15 cellular contexts compared by ENCODE assay signal in the genomic region with DNA sequence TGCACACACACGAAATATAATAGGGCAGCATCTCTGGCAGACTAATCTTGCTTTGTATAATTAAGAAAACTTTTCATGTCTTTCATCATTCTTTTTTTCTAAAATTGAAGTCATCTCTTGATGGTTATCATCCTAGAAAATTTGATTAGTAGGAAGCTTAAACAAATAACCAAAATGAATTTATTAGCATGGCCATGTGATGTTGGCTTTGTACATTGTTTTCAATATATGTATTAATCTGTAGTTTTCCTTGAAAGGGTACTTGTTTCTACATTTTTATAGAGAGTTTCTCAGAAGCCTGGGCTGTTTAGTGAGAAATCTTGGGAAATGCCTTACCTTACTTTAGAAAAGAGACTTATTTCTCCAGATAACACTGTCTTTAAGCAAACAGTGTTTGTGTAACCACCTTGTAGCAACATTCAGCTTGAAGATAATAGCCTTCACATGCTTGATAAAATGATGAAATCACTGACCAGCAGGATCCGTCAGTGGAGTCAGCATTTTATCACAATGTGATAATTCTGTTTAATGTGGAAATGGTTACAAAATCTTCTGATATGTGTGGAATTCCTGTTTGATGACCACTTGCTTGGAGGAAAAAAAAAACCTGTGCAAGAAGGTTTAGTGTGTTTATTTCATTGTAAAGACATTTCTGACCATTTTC.
DNase-seq lines count a peak whose midpoint lies in the region; ATAC-seq and TF ChIP-seq lines count a peak whose summit lies in the region.
"Had no signal": no experiment of that assay in that cellular context is flagged by ENCODE, and none has a peak within 500 bp of the region (broad histone marks: within the 10 kb centered on the region; RNA-seq: fewer than 3 reads in every experiment).

No MANE protein-coding gene starts in this region.

- H3K4me3 ChIP-seq in endocrine pancreas (ENCODE audit: control insufficient read depth, insufficient read depth, low read length) (peak overlapping the region; percentile 61), lung (no peak overlapping the region), osteoblast (ENCODE audit: insufficient read depth, low read length) (no peak overlapping the region)
- H3K4me3 ChIP-seq: breast epithelium had no signal

- H3K9me3 ChIP-seq in endocrine pancreas (ENCODE audit: control insufficient read depth, low read length) (no peaks in the 10 kb centered on the region), lung (ENCODE audit: control insufficient read depth in 2 of 2, insufficient read depth in 1 of 2, low read length in 1 of 2) (no peaks in the 10 kb centered on the region), osteoblast (ENCODE audit: low read depth, low read length) (no peaks in the 10 kb centered on the region)
- H3K9me3 ChIP-seq: breast epithelium had no signal

- no peaks in the 10 kb centered on the region for H3K79me2 ChIP-seq in osteoblast (ENCODE audit: insufficient read depth, low read length)

- no peak overlapping the region for H3K27ac ChIP-seq in lung (ENCODE audit: low read depth in 1 of 2, low read length in 1 of 2)
- no peak overlapping the region for H3K27ac ChIP-seq in osteoblast (ENCODE audit: low read depth, low read length)
- H3K27ac ChIP-seq: breast epithelium, C4-2B had no signal

- WGBS in lung, 2 donors: 45 to 62% methylated on average over 2 of the region's 2 CpGs

- DNase-seq in AG09319 (ENCODE audit: extremely low read depth, low read depth) (peak; percentile 16), LHCN-M2 (ENCODE audit: low read depth) (peak; percentile 39), lung (ENCODE audit: low spot score) (no peak), globus pallidus (ENCODE audit: low spot score) (no peak), osteoblast (ENCODE audit: insufficient read length, low spot score, missing footprints) (no peak), DMS53 (lab: John Stamatoyannopoulos, UW) (no peak)
- DNase-seq: activated T-cell treated with anti-CD3 and anti-CD28 coated beads, Interleukin-2, amount 50 U/mL, for 72 hours; Kasumi-1; stimulated activated CD4-positive, alpha-beta T cell treated with anti-CD3 and anti-CD28 coated beads, Interleukin-4, amount 100 ng/mL, for 4 hours; stimulated activated naive CD8-positive, alpha-beta T cell treated with anti-CD3 and anti-CD28 coated beads, Interleukin-15, Interleukin-2, amounts not matched to agents 100 U/mL and 50 U/mL, for 24 hours had no signal

- no peak overlapping the region for H3K4me2 ChIP-seq in osteoblast (ENCODE audit: insufficient read depth, low read length)

- H3K36me3 ChIP-seq in endocrine pancreas (ENCODE audit: control insufficient read depth, insufficient read depth, low read length) (no peaks in the 10 kb centered on the region), lung (ENCODE audit: control insufficient read depth in 2 of 2, insufficient read depth in 2 of 2, low read length in 2 of 2) (no peaks in the 10 kb centered on the region), osteoblast (ENCODE audit: insufficient read depth, low read length) (no peaks in the 10 kb centered on the region)
- H3K36me3 ChIP-seq: breast epithelium had no signal

- no peaks in the 10 kb centered on the region for H4K20me1 ChIP-seq in osteoblast (ENCODE audit: insufficient read depth, low read length)

- H2AFZ ChIP-seq in osteoblast (ENCODE audit: low read length): no peak overlapping the region

- TF ChIP-seq CTCF in AG09319 (IDR thresholded peaks at IDR 0.05; ENCODE audit: low read depth, low read length) (no peak), lung (IDR thresholded peaks at IDR 0.05; ENCODE audit: control extremely low read depth, extremely low read depth) (no peak), osteoblast (IDR thresholded peaks at IDR 0.05; ENCODE audit: extremely low read depth, low read depth, low read length) (no peak)

- H3K27me3 ChIP-seq in endocrine pancreas (ENCODE audit: control insufficient read depth, insufficient read depth, low read length) (no peaks in the 10 kb centered on the region), lung (ENCODE audit: control insufficient read depth, insufficient read depth) (no peaks in the 10 kb centered on the region), osteoblast (ENCODE audit: insufficient read depth, low read length) (no peaks in the 10 kb centered on the region)
- H3K27me3 ChIP-seq: breast epithelium had no signal

- ATAC-seq in lung (ENCODE audit: insufficient read depth, low FRiP score) (peak; percentile 35), GM21423 (IDR thresholded peaks at IDR 0.05; ENCODE audit: unreplicated experiment) (no peak)
- ATAC-seq: activated CD4-positive, CD25-positive, alpha-beta regulatory T cell treated with anti-CD3 and anti-CD28 coated beads, Interleukin-2, amount 50 U/mL, for 24 hours; activated T-cell treated with anti-CD3 and anti-CD28 coated beads, Interleukin-2, amount 50 U/mL, for 72 hours; stimulated activated naive CD8-positive, alpha-beta T cell treated with anti-CD3 and anti-CD28 coated beads, Interleukin-15, Interleukin-2, amounts not matched to agents 100 U/mL and 50 U/mL, for 24 hours had no signal

- H3K4me1 ChIP-seq in endocrine pancreas (ENCODE audit: control insufficient read depth, insufficient read depth, low read length) (peaks cover 8% of the 10 kb centered on the region), lung (ENCODE audit: control insufficient read depth in 2 of 2, insufficient read depth in 2 of 2, low read length in 2 of 2) (no peaks in the 10 kb centered on the region), osteoblast (ENCODE audit: insufficient read depth, low read length) (no peaks in the 10 kb centered on the region)
- H3K4me1 ChIP-seq: breast epithelium had no signal

- H3K9ac ChIP-seq in endocrine pancreas (ENCODE audit: control insufficient read depth, insufficient read depth, low read length): no peak overlapping the region

Comparison
In these comparisons a context has a peak if more than half of its experiments do, and no peak if none do; other contexts are left out.
1. DNase-seq: peak in AG09319 (single experiment) and LHCN-M2 (single experiment); none in lung (single experiment), globus pallidus (single experiment), osteoblast (single experiment) and DMS53 (single experiment).